Comparison of ENCODE assay signal across 21 cellular contexts in the genomic region with DNA sequence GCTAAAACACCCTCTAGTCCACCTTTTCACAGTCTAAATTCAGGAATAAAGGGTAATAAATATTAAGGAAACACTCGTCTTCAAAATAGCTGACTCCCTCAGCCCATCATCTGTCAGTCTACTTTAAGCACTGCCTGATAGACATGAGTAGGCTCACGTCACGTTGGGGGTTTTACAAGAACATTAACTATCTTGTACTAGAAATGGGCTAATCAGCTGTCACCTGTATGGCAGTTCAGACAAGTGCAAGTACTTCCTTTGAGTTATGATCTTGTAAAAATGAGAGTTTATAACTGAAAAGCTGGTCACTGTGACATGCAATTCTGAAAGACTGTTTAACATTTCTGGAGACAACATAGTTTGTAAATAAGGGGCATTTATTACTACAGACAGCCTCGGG.
A peak's percentile ranks its signal among the peaks of the same experiment; 100 is the strongest.
DNase-seq lines count a peak whose midpoint lies in the region; ATAC-seq, FAIRE-seq and TF ChIP-seq lines count a peak whose summit lies in the region.
"Had no signal": no experiment of that assay in that cellular context is flagged by ENCODE, and none has a peak within 500 bp of the region (broad histone marks: within the 10 kb centered on the region; RNA-seq: fewer than 3 reads in every experiment).

No MANE protein-coding gene starts in this region.

- no peaks in the 10 kb centered on the region for H3K4me1 ChIP-seq in K562 (replicated peaks in 1 of 2; ENCODE audit: control insufficient read depth in 2 of 2, insufficient read depth in 2 of 2, low read length in 2 of 2)
- H3K4me1 ChIP-seq: A549; BLaER1 treated with 17β-estradiol and CSF1 and Interleukin-3, amounts not matched to agents 10 nM and 100 nM; Caco-2 had no signal

- H3K9ac ChIP-seq in K562 (ENCODE audit: insufficient read depth in 1 of 2, low read depth in 2 of 2, low read length in 2 of 2), result no peak overlapping the region
- H3K9ac ChIP-seq: BLaER1 treated with 17β-estradiol and CSF1 and Interleukin-3, amounts not matched to agents 10 nM and 100 nM had no signal

- TF ChIP-seq POLR2A in K562 (conservative IDR thresholded peaks at IDR 0.05), result no peak

- H3K36me3 ChIP-seq in K562 (ENCODE audit: control insufficient read depth, insufficient read depth, low read length), result no peaks in the 10 kb centered on the region
- H3K36me3 ChIP-seq: BLaER1 treated with 17β-estradiol and CSF1 and Interleukin-3, amounts not matched to agents 10 nM and 100 nM had no signal

- no TSS peak for BruUV-seq in K562 (replicated peaks; lab: Mats Ljungman, UMichigan)

- no peak for TF ChIP-seq RAD21 in K562 (CRISPR knock-in tag; conservative IDR thresholded peaks at IDR 0.05 in 1 of 2, IDR thresholded peaks at IDR 0.05 in 1 of 2)

- 2% methylated on average over 4 of the region's 4 CpGs for WGBS in K562 (ENCODE audit: insufficient coverage, low coverage, missing lambda C conversion rate)

- H3K9me1 ChIP-seq in K562 (ENCODE audit: control insufficient read depth, insufficient read depth, low read length), result no peaks in the 10 kb centered on the region

- no peaks in the 10 kb centered on the region for H3K36me3 Mint-ChIP-seq in T-helper 17 cell (ENCODE audit: low read depth)
- H3K36me3 Mint-ChIP-seq: CD8-positive, alpha-beta T cell had no signal

- H3K27ac ChIP-seq in K562 (ENCODE audit: extremely low read depth, low read depth, low read length), result no peak overlapping the region
- H3K27ac ChIP-seq: 22Rv1; A549; BLaER1 treated with 17β-estradiol and CSF1 and Interleukin-3, amounts not matched to agents 10 nM and 100 nM; C4-2B had no signal

- H3K4me1 Mint-ChIP-seq in T-helper 17 cell, result no peaks in the 10 kb centered on the region
- H3K4me1 Mint-ChIP-seq: B cell had no signal

- no peak overlapping the region for H3K4me3 ChIP-seq in K562
- H3K4me3 ChIP-seq: A549; BLaER1 treated with 17β-estradiol and CSF1 and Interleukin-3, amounts not matched to agents 10 nM and 100 nM had no signal

- no peak for TF ChIP-seq CTCF in K562 (IDR thresholded peaks at IDR 0.05 in 2 of 3, conservative IDR thresholded peaks at IDR 0.05 in 1 of 3; ENCODE audit: insufficient read depth in 2 of 3, low read depth in 1 of 3, low read length in 3 of 3)

- TF ChIP-seq EP300 in K562 (IDR thresholded peaks at IDR 0.05; ENCODE audit: low read length), result no peak

- H2AFZ ChIP-seq in K562 (ENCODE audit: low read depth, low read length), result no peak overlapping the region

- H3K9me3 ChIP-seq in K562 (replicated peaks; ENCODE audit: control insufficient read depth, insufficient read depth, low read depth, low read length), result no peaks in the 10 kb centered on the region; the same call in none of the 2 replicates
- no peaks in the 10 kb centered on the region for H3K9me3 ChIP-seq in T-helper 17 cell (ENCODE audit: control insufficient read depth, low read length, poor library complexity, severe bottlenecking)
- H3K9me3 ChIP-seq: A549; BLaER1 treated with 17β-estradiol and CSF1 and Interleukin-3, amounts not matched to agents 10 nM and 100 nM; Caco-2 had no signal

- in situ Hi-C loops in K562 (cut with MboI), result no loop called here

- DNase-seq in HTR-8/SVneo (ENCODE audit: insufficient read length, low spot score) (no peak), K562 (ENCODE audit: extremely low read depth in 1 of 4, low spot score in 3 of 4) (no peak), putamen (ENCODE audit: low spot score) (peak; percentile 12), NCI-H1048 (lab: John Stamatoyannopoulos, UW) (no peak), T-helper 17 cell (no peak)
- DNase-seq: AML-193; Caco-2; Calu3; CD4-positive, alpha-beta T cell; CD8-positive, alpha-beta T cell; DMS79 treated with DMSO at 0.1 percent for 48 hours; GF-D8 had no signal

- intact Hi-C loops in K562 (cut with micrococcal nuclease), result no loop called here

- FAIRE-seq in HTR-8/SVneo (lab: Jason Lieb, UNC) (peak; percentile 54), K562 (lab: Jason Lieb, UNC) (no peak)
- FAIRE-seq: A549, D721Med, G401.6, GM12891, GM19239 had no signal

- H3K4me3 Mint-ChIP-seq in T-helper 17 cell, result no peak overlapping the region
- H3K4me3 Mint-ChIP-seq: B cell; CD4-positive, alpha-beta T cell; CD8-positive, alpha-beta T cell had no signal

- ATAC-seq in K562 (no peak), T-helper 17 cell (no peak)
- ATAC-seq: A549; CD8-positive, alpha-beta T cell had no signal

- H4K20me1 ChIP-seq in K562 (replicated peaks; ENCODE audit: control insufficient read depth, insufficient read depth, low read length), result no peaks in the 10 kb centered on the region
- H4K20me1 ChIP-seq: BLaER1 treated with 17β-estradiol and CSF1 and Interleukin-3, amounts not matched to agents 10 nM and 100 nM had no signal

- CTCF ChIA-PET in K562 (lab: Yijun Ruan, JAX; ENCODE audit: low intra/inter-chr PET ratio), result no interaction called here

- POLR2A ChIA-PET in K562 (lab: Yijun Ruan, JAX), result no interaction called here

- no peaks in the 10 kb centered on the region for H3K27me3 Mint-ChIP-seq in T-helper 17 cell
- H3K27me3 Mint-ChIP-seq: B cell; CD4-positive, alpha-beta T cell had no signal

- no peaks in the 10 kb centered on the region for H3K27me3 ChIP-seq in K562 (ENCODE audit: control insufficient read depth in 2 of 2, insufficient read depth in 2 of 2, low read length in 2 of 2)
- H3K27me3 ChIP-seq: BLaER1 treated with 17β-estradiol and CSF1 and Interleukin-3, amounts not matched to agents 10 nM and 100 nM had no signal

- no peaks in the 10 kb centered on the region for H3K79me2 ChIP-seq in K562 (ENCODE audit: control insufficient read depth, insufficient read depth, low read length)

- H3K27ac Mint-ChIP-seq in T-helper 17 cell, result no peak overlapping the region
- H3K27ac Mint-ChIP-seq: B cell; CD4-positive, alpha-beta T cell; CD8-positive, alpha-beta T cell had no signal

- H3K4me2 ChIP-seq in K562 (ENCODE audit: insufficient read depth, low read length), result no peak overlapping the region
- H3K4me2 ChIP-seq: A549; BLaER1 treated with 17β-estradiol and CSF1 and Interleukin-3, amounts not matched to agents 10 nM and 100 nM had no signal

TF ChIP-seq in K562, 482 proteins besides CTCF, POLR2A, EP300 and RAD21:
- TF ChIP-seq MEIS2 (IDR thresholded peaks at IDR 0.05; ENCODE audit: partially characterized antibody), result peak; percentile 2
- TF ChIP-seq, protein P1, sequence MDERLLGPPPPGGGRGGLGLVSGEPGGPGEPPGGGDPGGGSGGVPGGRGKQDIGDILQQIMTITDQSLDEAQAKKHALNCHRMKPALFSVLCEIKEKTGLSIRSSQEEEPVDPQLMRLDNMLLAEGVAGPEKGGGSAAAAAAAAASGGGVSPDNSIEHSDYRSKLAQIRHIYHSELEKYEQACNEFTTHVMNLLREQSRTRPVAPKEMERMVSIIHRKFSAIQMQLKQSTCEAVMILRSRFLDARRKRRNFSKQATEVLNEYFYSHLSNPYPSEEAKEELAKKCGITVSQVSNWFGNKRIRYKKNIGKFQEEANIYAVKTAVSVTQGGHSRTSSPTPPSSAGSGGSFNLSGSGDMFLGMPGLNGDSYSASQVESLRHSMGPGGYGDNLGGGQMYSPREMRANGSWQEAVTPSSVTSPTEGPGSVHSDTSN (CRISPR knock-in tag; IDR thresholded peaks at IDR 0.05; ENCODE audit: low read depth), result no peak
- TF ChIP-seq, protein P1 (tag; conservative IDR thresholded peaks at IDR 0.05; ENCODE audit: low read depth), result no peak
